In the genomic region with DNA sequence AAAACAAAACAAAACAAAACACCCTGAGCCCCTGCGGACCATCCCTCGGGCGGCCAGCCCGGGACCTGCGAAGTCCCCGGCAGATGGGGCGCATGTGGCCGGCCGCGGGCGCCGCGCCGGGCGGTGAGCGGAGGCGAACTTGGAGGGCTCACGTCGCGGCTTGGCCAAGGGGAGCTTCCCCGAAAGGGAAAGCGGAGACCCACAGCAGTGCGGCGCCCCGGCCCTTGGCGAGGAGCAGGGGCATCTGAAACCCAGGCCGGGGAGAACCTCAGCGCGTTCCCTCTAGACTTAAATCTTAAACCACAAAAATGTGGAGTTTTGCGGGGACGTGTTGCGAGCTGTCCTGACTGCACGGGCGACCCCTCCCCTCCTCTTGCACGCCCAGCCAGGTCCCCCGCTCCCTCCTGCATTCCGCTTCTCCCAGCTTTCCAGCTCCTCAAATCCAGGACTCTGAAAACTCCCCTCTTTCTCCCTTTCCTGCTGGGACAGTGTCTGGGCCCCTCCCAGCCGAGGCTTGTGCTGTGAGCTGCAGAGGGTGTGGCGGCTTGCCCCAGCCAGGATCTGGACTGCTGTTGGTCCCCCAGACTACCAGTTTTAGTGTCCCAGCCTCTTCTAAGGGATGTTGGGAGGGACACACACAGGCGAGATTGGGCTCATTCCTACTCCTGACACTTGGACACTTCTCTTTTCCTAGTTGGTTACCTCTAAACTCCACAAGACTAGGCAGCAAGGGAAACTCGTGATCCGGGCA, we compare ENCODE assay signal across 8 cellular contexts. TPM values are rescaled to one million over a fixed set of nuclear protein-coding genes. Genes with fewer than 3 reads are reported as not detected.
DNase-seq lines count a peak whose midpoint lies in the region; ATAC-seq and TF ChIP-seq lines count a peak whose summit lies in the region.

No MANE protein-coding gene starts in this region.

- no peaks in the 10 kb centered on the region for H4K20me1 ChIP-seq in SK-N-SH (ENCODE audit: insufficient read depth)

- H3K4me2 ChIP-seq in SK-N-SH, result peak overlapping the region; percentile 93

- CTCF ChIA-PET in SK-N-SH (lab: Yijun Ruan, JAX), result interaction anchor here (1.1 to 2.4 kb wide), 7 partner anchors 18 to 299 kb away, joined by 3 to 13 read pairs (median 7); no protein-coding TSS in a partner anchor

- peak overlapping the region; percentile 68 for H3K9ac ChIP-seq in SK-N-SH

- no peak; the same call in 1 of the 2 replicates for TF ChIP-seq CTCF in SK-N-SH (IDR thresholded peaks at IDR 0.05)
- no peak for TF ChIP-seq CTCF in epithelial cell of esophagus (IDR thresholded peaks at IDR 0.05; ENCODE audit: insufficient read depth, low read depth, low read length, missing control alignments)
- TF ChIP-seq CTCF in tibial artery (IDR thresholded peaks at IDR 0.05), result no peak

- H3F3A ChIP-seq in SK-N-SH (replicated peaks; ENCODE audit: insufficient read depth), result no peaks in the 10 kb centered on the region

- H3K79me2 ChIP-seq in SK-N-SH (ENCODE audit: insufficient read depth), result peaks cover 54% of the 10 kb centered on the region

- no peak for TF ChIP-seq RAD21 in SK-N-SH (IDR thresholded peaks at IDR 0.05; ENCODE audit: low read length)

- peak in 1 of 2 experiments; percentile 15; a peak in 1 of 4 replicates for TF ChIP-seq EP300 in SK-N-SH (IDR thresholded peaks at IDR 0.05; ENCODE audit: borderline replicate concordance in 1 of 2, low read depth in 1 of 2, low read length in 1 of 2)

- H3K4me3 ChIP-seq in SK-N-SH (ENCODE audit: low read depth in 2 of 2, low read length in 1 of 2) (peak overlapping the region; percentile 81 to 90), epithelial cell of esophagus (ENCODE audit: low read length) (peak overlapping the region; percentile 69), tibial artery (peak overlapping the region; percentile 96 to 98)

- DNase-seq in NCI-H526 (lab: John Stamatoyannopoulos, UW), result peak; percentile 11 to 70
- DNase-seq in NCI-H526 treated with DMSO at 0.1 percent for 48 hours (lab: John Stamatoyannopoulos, UW), result no peak
- peak; percentile 74 for DNase-seq in SK-N-SH
- DNase-seq in epithelial cell of esophagus (ENCODE audit: low read depth), result peak; percentile 59
- peak; percentile 33 for DNase-seq in middle frontal gyrus (ENCODE audit: extremely low spot score, low spot score)
- peak; percentile 83 to 87 for DNase-seq in tibial artery
- no peak for DNase-seq in GF-D8 (lab: John Stamatoyannopoulos, UW)

- H3K9me2 ChIP-seq in SK-N-SH, result no peaks in the 10 kb centered on the region

- POLR2A ChIA-PET in SK-N-SH (lab: Yijun Ruan, JAX), result interaction anchor here (1.2 to 1.4 kb wide), 3 partner anchors 96 to 284 kb away, joined by 3 to 4 read pairs (median 3); no protein-coding TSS in a partner anchor

- H3K9me3 ChIP-seq in SK-N-SH (no peaks in the 10 kb centered on the region), tibial artery (no peaks in the 10 kb centered on the region)

- peaks cover 4 to 7% of the 10 kb centered on the region in 2 experiments; a peak in 3 of 4 replicates for H3K4me1 ChIP-seq in SK-N-SH (ENCODE audit: control insufficient read depth in 1 of 2, insufficient read depth in 2 of 2, low read depth in 1 of 2, low read length in 1 of 2)
- H3K4me1 ChIP-seq in tibial artery, result peaks cover 0 to 45% (median 9%) of the 10 kb centered on the region in 4 donors

- intact Hi-C loops in tibial artery (cut with DNase I; ENCODE audit: low total_unique reads), result loop anchor here (5.0 to 10.0 kb wide), 4 partner anchors 61 to 289 kb away; no protein-coding TSS in a partner anchor

- H3K36me3 ChIP-seq in SK-N-SH (replicated peaks in 1 of 2; ENCODE audit: control insufficient read depth in 1 of 2, insufficient read depth in 2 of 2, low read length in 1 of 2) (no peaks in the 10 kb centered on the region), tibial artery (no peaks in the 10 kb centered on the region)

- no peaks in the 10 kb centered on the region for H3K27me3 ChIP-seq in SK-N-SH (ENCODE audit: insufficient read depth)
- no peaks in the 10 kb centered on the region for H3K27me3 ChIP-seq in tibial artery

- peak overlapping the region; percentile 95 for H2AFZ ChIP-seq in SK-N-SH (ENCODE audit: low read depth)

- ATAC-seq in HG02642 (IDR thresholded peaks at IDR 0.05; ENCODE audit: poor library complexity, unreplicated experiment), result peak; percentile 25

- H3K27ac ChIP-seq in SK-N-SH (ENCODE audit: low read depth in 2 of 2, low read length in 1 of 2) (peak overlapping the region; percentile 52 to 83), tibial artery (peak overlapping the region; percentile 89 to 93)

- WGBS in SK-N-SH (ENCODE audit: low lambda C conversion rate), result under 1% methylated on average over 33 of the region's 42 CpGs

TF ChIP-seq in SK-N-SH, 30 proteins besides CTCF, POLR2A, EP300 and RAD21:
- TF ChIP-seq MXI1 (IDR thresholded peaks at IDR 0.05; ENCODE audit: low read depth, low read length) (0 out of 2 replicates have a peak, but pooled peaks have one; percentile 12), RFX5 (IDR thresholded peaks at IDR 0.05; ENCODE audit: low read length) (no peak), NFIC (IDR thresholded peaks at IDR 0.05; ENCODE audit: borderline replicate concordance) (no peak), FOXM1 (IDR thresholded peaks at IDR 0.05; ENCODE audit: low read depth) (no peak), TAF1 (IDR thresholded peaks at IDR 0.05; ENCODE audit: borderline replicate concordance, low read depth, low read length) (no peak), EZH2phosphoT487 (IDR thresholded peaks at IDR 0.05; ENCODE audit: borderline replicate concordance, low read depth) (no peak), GABPA (IDR thresholded peaks at IDR 0.05; ENCODE audit: low read depth) (no peak), SIN3A (IDR thresholded peaks at IDR 0.05; ENCODE audit: borderline replicate concordance, low read depth, low read length) (no peak), GATA2 (CRISPR knock-in tag; IDR thresholded peaks at IDR 0.05) (no peak), YY1 (IDR thresholded peaks at IDR 0.05; ENCODE audit: low read depth) (no peak), FOXJ3 (CRISPR knock-in tag; IDR thresholded peaks at IDR 0.05) (no peak), TEAD4 (IDR thresholded peaks at IDR 0.05; ENCODE audit: borderline replicate concordance, insufficient read depth) (no peak), RCOR1 (IDR thresholded peaks at IDR 0.05; ENCODE audit: low read length) (no peak), POLR2AphosphoS5 (IDR thresholded peaks at IDR 0.05; ENCODE audit: low read depth, low read length) (0 out of 2 replicates have a peak, but pooled peaks have one; percentile 20), NRF1 (IDR thresholded peaks at IDR 0.05; ENCODE audit: low read depth, low read length) (no peak)
- TF ChIP-seq, protein P1, sequence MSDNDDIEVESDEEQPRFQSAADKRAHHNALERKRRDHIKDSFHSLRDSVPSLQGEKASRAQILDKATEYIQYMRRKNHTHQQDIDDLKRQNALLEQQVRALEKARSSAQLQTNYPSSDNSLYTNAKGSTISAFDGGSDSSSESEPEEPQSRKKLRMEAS (IDR thresholded peaks at IDR 0.05; ENCODE audit: low read depth), result peak; percentile 68; the same call in 1 of the 2 replicates
- TF ChIP-seq, protein P2, sequence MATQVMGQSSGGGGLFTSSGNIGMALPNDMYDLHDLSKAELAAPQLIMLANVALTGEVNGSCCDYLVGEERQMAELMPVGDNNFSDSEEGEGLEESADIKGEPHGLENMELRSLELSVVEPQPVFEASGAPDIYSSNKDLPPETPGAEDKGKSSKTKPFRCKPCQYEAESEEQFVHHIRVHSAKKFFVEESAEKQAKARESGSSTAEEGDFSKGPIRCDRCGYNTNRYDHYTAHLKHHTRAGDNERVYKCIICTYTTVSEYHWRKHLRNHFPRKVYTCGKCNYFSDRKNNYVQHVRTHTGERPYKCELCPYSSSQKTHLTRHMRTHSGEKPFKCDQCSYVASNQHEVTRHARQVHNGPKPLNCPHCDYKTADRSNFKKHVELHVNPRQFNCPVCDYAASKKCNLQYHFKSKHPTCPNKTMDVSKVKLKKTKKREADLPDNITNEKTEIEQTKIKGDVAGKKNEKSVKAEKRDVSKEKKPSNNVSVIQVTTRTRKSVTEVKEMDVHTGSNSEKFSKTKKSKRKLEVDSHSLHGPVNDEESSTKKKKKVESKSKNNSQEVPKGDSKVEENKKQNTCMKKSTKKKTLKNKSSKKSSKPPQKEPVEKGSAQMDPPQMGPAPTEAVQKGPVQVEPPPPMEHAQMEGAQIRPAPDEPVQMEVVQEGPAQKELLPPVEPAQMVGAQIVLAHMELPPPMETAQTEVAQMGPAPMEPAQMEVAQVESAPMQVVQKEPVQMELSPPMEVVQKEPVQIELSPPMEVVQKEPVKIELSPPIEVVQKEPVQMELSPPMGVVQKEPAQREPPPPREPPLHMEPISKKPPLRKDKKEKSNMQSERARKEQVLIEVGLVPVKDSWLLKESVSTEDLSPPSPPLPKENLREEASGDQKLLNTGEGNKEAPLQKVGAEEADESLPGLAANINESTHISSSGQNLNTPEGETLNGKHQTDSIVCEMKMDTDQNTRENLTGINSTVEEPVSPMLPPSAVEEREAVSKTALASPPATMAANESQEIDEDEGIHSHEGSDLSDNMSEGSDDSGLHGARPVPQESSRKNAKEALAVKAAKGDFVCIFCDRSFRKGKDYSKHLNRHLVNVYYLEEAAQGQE (IDR thresholded peaks at IDR 0.05; ENCODE audit: low read depth, low read length), result no peak
- TF ChIP-seq, protein P3, sequence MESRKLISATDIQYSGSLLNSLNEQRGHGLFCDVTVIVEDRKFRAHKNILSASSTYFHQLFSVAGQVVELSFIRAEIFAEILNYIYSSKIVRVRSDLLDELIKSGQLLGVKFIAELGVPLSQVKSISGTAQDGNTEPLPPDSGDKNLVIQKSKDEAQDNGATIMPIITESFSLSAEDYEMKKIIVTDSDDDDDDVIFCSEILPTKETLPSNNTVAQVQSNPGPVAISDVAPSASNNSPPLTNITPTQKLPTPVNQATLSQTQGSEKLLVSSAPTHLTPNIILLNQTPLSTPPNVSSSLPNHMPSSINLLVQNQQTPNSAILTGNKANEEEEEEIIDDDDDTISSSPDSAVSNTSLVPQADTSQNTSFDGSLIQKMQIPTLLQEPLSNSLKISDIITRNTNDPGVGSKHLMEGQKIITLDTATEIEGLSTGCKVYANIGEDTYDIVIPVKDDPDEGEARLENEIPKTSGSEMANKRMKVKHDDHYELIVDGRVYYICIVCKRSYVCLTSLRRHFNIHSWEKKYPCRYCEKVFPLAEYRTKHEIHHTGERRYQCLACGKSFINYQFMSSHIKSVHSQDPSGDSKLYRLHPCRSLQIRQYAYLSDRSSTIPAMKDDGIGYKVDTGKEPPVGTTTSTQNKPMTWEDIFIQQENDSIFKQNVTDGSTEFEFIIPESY (IDR thresholded peaks at IDR 0.05; ENCODE audit: borderline replicate concordance, low read depth), result no peak

RNA-seq across cellular contexts. Expression of a gene that starts 1.3 kb away (rescaled TPM):
- 14.5 and 16.1 TPM in 2 replicates for polyA plus RNA-seq in SK-N-SH (2012; rRNA removed)
- polyA plus RNA-seq in SK-N-SH (2012; cell fraction: cytosol; rRNA removed), result 20.2 and 21.7 TPM in 2 replicates
- 15.0 and 30.9 TPM in 2 replicates for polyA plus RNA-seq in SK-N-SH (2012; cell fraction: nucleus; rRNA removed)

Comparison
In these comparisons a context has a peak if more than half of its experiments do, and no peak if none do; other contexts are left out.
1. DNase-seq: peak in NCI-H526 (2 of 2), SK-N-SH (single experiment), epithelial cell of esophagus (single experiment), middle frontal gyrus (single experiment) and tibial artery (2 of 2); none in NCI-H526 treated with DMSO at 0.1 percent for 48 hours (single experiment) and GF-D8 (single experiment).
2. Peak in every context shown above with its lines, with median percentiles within 50 percentile points of each other: H3K4me3 ChIP-seq.